9 cellular contexts compared by ENCODE assay signal in genomic region chr19:1000095-1000494, GRCh38. TPM values are rescaled to one million over a fixed set of nuclear protein-coding genes. Genes with fewer than 3 reads are reported as not detected.
DNase-seq lines count a peak whose midpoint lies in the region; ATAC-seq, FAIRE-seq and TF ChIP-seq lines count a peak whose summit lies in the region.
"Had no signal": no experiment of that assay in that cellular context is flagged by ENCODE, and none has a peak within 500 bp of the region (broad histone marks: within the 10 kb centered on the region; RNA-seq: fewer than 3 reads in every experiment).

TSS of gene GRIN3B (plus strand) at chr19:1000419. CDS start at chr19:1000438, 19 bp downstream.

- no peak for TF ChIP-seq EP300 in A549 (IDR thresholded peaks at IDR 0.05)

- WGBS in A549 (ENCODE audit: missing lambda C conversion rate) = no CpG with 5 or more reads among the region's 43 CpGs

- no peaks in the 10 kb centered on the region for H3K9me2 ChIP-seq in SU-DHL-6 (replicated peaks; ENCODE audit: insufficient read depth, low read length)

- POLR2A ChIA-PET in A549 (lab: Yijun Ruan, JAX) = no interaction called here

- H3K27me3 ChIP-seq in SU-DHL-6 (ENCODE audit: low read length) = no peaks in the 10 kb centered on the region

- H3K4me2 ChIP-seq in A549 (peak within 1 kb of the TSS; percentile 96), SU-DHL-6 (ENCODE audit: low read depth, low read length, poor library complexity, severe bottlenecking) (no peak within 1 kb of the TSS)

- H3K9me3 ChIP-seq in A549 (no peaks in the 10 kb centered on the region), SU-DHL-6 (ENCODE audit: insufficient read depth, low read length) (no peaks in the 10 kb centered on the region)

- DNase-seq in A549 (ENCODE audit: low read depth in 1 of 2, low spot score in 1 of 2) (peak; percentile 80 to 81), GM20000 (ENCODE audit: low spot score) (peak; percentile 89), hippocampal formation (lab: John Stamatoyannopoulos, UW) (no peak)
- DNase-seq in activated naive CD8-positive, alpha-beta T cell treated with anti-CD3 and anti-CD28 coated beads, Interleukin-2, amount 50 U/mL, for 16 hours (ENCODE audit: low read depth, low spot score) = peak; percentile 34
- peak; percentile 72 for DNase-seq in stimulated activated CD4-positive, alpha-beta T cell treated with anti-CD3 and anti-CD28 coated beads, Interleukin-4, amount 100 ng/mL, for 1 hour
- DNase-seq: natural killer cell had no signal

- H3K4me3 ChIP-seq in A549 = peak within 1 kb of the TSS; percentile 52
- no peak within 1 kb of the TSS for H3K4me3 ChIP-seq in SU-DHL-6 (ENCODE audit: insufficient read depth, low read length, poor library complexity, severe bottlenecking)
- peak within 1 kb of the TSS; percentile 8 for H3K4me3 ChIP-seq in iPS-11a (ENCODE audit: low read depth, low read length)

- peaks cover 4% of the 10 kb centered on the region; the same call in 1 of the 2 replicates for H3F3A ChIP-seq in SU-DHL-6 (ENCODE audit: insufficient read depth)

- peak; percentile 57 for TF ChIP-seq CTCF in A549 (IDR thresholded peaks at IDR 0.05)
- TF ChIP-seq CTCF in GM20000 (IDR thresholded peaks at IDR 0.05; ENCODE audit: extremely low read depth, missing control alignments) = peak; percentile 32
- TF ChIP-seq CTCF in SU-DHL-6 (IDR thresholded peaks at IDR 0.05; ENCODE audit: insufficient read depth, low read length, poor library complexity, severe bottlenecking) = peak; percentile 20

- no peaks in the 10 kb centered on the region for H3K36me3 ChIP-seq in SU-DHL-6 (ENCODE audit: low read length)

- H3K79me2 ChIP-seq in SU-DHL-6 (ENCODE audit: insufficient read depth, low read length) = no peaks in the 10 kb centered on the region

- FAIRE-seq in A549 (lab: Jason Lieb, UNC) = no peak

- H3K27ac ChIP-seq in A549 (peak within 1 kb of the TSS; percentile 57 to 88; a peak in 5 of 6 replicates), SU-DHL-6 (ENCODE audit: low read depth, low read length) (no peak within 1 kb of the TSS)

- H3K4me1 ChIP-seq in A549 = peaks cover 22% of the 10 kb centered on the region; the same call in 2 of the 3 replicates

- CTCF ChIA-PET in A549 (lab: Yijun Ruan, JAX) = no interaction called here

- ATAC-seq in A549 = peak; percentile 45 to 64
- no peak for ATAC-seq in HG03457 (IDR thresholded peaks at IDR 0.05; ENCODE audit: unreplicated experiment)

- TF ChIP-seq RAD21 in A549 (conservative IDR thresholded peaks at IDR 0.05 in 1 of 2, IDR thresholded peaks at IDR 0.05 in 1 of 2) = peak; percentile 49 to 53; a peak in 4 of 5 replicates

- no peaks in the 10 kb centered on the region for H4K20me1 ChIP-seq in SU-DHL-6 (ENCODE audit: low read depth, low read length)

- no peak within 1 kb of the TSS for H2AFZ ChIP-seq in SU-DHL-6 (ENCODE audit: low read depth, low read length, severe bottlenecking)

- TF ChIP-seq POLR2A in A549 (IDR thresholded peaks at IDR 0.05; ENCODE audit: low read length) = no peak

- H3K9ac ChIP-seq in SU-DHL-6 (ENCODE audit: low read length) = no peak within 1 kb of the TSS

TF ChIP-seq in A549, 52 proteins besides CTCF, POLR2A, EP300 and RAD21:
- TF ChIP-seq MAX (IDR thresholded peaks at IDR 0.05) (peak; percentile 35; the same call in 1 of the 2 replicates), REST (IDR thresholded peaks at IDR 0.05) (no peak), USF2 (IDR thresholded peaks at IDR 0.05) (no peak), SMC3 (IDR thresholded peaks at IDR 0.05) (peak; percentile 50; the same call in 2 of the 3 replicates)

RNA-seq across cellular contexts. Expression of gene GRIN3B, which starts in this region (rescaled TPM):
- 0.65 and 0.67 TPM in 2 replicates for polyA plus RNA-seq in A549 (2011; rRNA removed)
- polyA plus RNA-seq in A549 (2012; cell fraction: cytosol; rRNA removed) = 1.1 and 2.8 TPM in 2 replicates
- polyA plus RNA-seq in A549 (2012; cell fraction: nucleus; rRNA removed) = 13.1 and 22.7 TPM in 2 replicates
- 1.1 to 1.5 TPM (median 1.5 TPM) in 3 replicates for polyA plus RNA-seq in A549 (2017; fragmentation: RNase III; extraction: RNeasy Plus Mini Kit Qiagen cat#74134 plus additional on column Dnase treatment)
- polyA minus RNA-seq in A549 (2011; rRNA and poly(A)+ RNA removed) = 0.58 and 0.87 TPM in 2 replicates

Comparison
In these comparisons a context has a peak if more than half of its experiments do, and no peak if none do; other contexts are left out.
1. DNase-seq: peak in A549 (2 of 2), GM20000 (single experiment), activated naive CD8-positive, alpha-beta T cell treated with anti-CD3 and anti-CD28 coated beads, Interleukin-2, amount 50 U/mL, for 16 hours (single experiment) and stimulated activated CD4-positive, alpha-beta T cell treated with anti-CD3 and anti-CD28 coated beads, Interleukin-4, amount 100 ng/mL, for 1 hour (single experiment); none in hippocampal formation (0 of 2).
2. Peak in every context shown above with its lines, with median percentiles within 50 percentile points of each other: CTCF ChIP-seq.